In the genomic region with DNA sequence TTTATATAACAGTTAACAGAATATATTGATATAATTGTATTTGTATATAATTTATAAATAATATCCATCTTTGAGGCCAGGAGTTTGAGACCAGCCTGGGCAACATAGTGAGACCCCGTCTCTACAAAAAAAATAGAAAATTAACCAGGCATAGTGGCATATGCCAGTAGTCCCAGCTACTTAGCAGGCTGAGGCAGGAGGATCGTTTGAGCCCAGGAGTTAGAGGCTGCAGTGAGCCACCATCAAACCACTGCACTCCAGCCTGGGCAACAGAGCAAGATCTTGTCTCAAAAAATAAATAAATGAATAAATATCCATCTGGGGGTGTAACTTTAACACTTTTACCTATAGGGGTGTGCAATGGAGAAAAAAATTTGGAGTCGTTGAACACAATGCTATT, we compare ENCODE assay signal across 21 cellular contexts. TPM values are rescaled to one million over a fixed set of nuclear protein-coding genes. Genes with fewer than 3 reads are reported as not detected.
A peak's percentile ranks its signal among the peaks of the same experiment; 100 is the strongest.
DNase-seq lines count a peak whose midpoint lies in the region; ATAC-seq, FAIRE-seq and TF ChIP-seq lines count a peak whose summit lies in the region.
"Had no signal": no experiment of that assay in that cellular context is flagged by ENCODE, and none has a peak within 500 bp of the region (broad histone marks: within the 10 kb centered on the region; RNA-seq: fewer than 3 reads in every experiment).

No MANE protein-coding gene starts in this region.

- H3K9me3 Mint-ChIP-seq in WTC11, result no peaks in the 10 kb centered on the region
- H3K9me3 Mint-ChIP-seq in immature natural killer cell, result no peaks in the 10 kb centered on the region
- H3K9me3 Mint-ChIP-seq in type B pancreatic cell, result no peaks in the 10 kb centered on the region

- H3K4me3 ChIP-seq in HepG2 (replicated peaks in 1 of 3; ENCODE audit: insufficient read depth in 1 of 3, low read depth in 2 of 3, low read length in 3 of 3) (no peak overlapping the region), right lobe of liver (no peak overlapping the region)
- H3K4me3 ChIP-seq: prostate gland had no signal

- no peaks in the 10 kb centered on the region for H3K79me2 ChIP-seq in HepG2 (ENCODE audit: insufficient read depth, low read length)

- ATAC-seq in HepG2, result no peak
- ATAC-seq in right lobe of liver, result no peak
- no peak for ATAC-seq in WTC11
- ATAC-seq in HG02840 (IDR thresholded peaks at IDR 0.05; ENCODE audit: low FRiP score, unreplicated experiment), result no peak
- ATAC-seq in HG03175 (IDR thresholded peaks at IDR 0.05; ENCODE audit: unreplicated experiment), result no peak

- intact Hi-C loops in HepG2 (cut with micrococcal nuclease; ENCODE audit: unreplicated experiment) (no loop called here), right lobe of liver (cut with DNase I) (no loop called here)

- no peak for TF ChIP-seq POLR2A in HepG2 (IDR thresholded peaks at IDR 0.05; ENCODE audit: insufficient read depth in 1 of 2, low read depth in 2 of 2, low read length in 2 of 2)
- no peak for TF ChIP-seq POLR2A in right lobe of liver (IDR thresholded peaks at IDR 0.05)

- H3K27me3 Mint-ChIP-seq in WTC11 (ENCODE audit: low read depth) (peaks cover 23% of the 10 kb centered on the region), immature natural killer cell (ENCODE audit: low read depth in 3 of 3) (peaks cover 0 to 2% (median 2%) of the 10 kb centered on the region in 3 donors), type B pancreatic cell (peaks cover 24% of the 10 kb centered on the region)

- H3K27me3 ChIP-seq in HepG2 (ENCODE audit: control insufficient read depth in 1 of 2, insufficient read depth in 2 of 2, low read length in 2 of 2), result no peaks in the 10 kb centered on the region
- no peaks in the 10 kb centered on the region for H3K27me3 ChIP-seq in right lobe of liver
- H3K27me3 ChIP-seq: suprapubic skin had no signal

- H3K4me2 ChIP-seq in HepG2 (ENCODE audit: low read depth, low read length), result no peak overlapping the region

- in situ Hi-C loops in HepG2 (cut with HindIII; ENCODE audit: extremely low pct_ligation_motif_present, low pct_unique_long_range_greater_than_20kb), result no loop called here

- H2AFZ ChIP-seq in HepG2 (ENCODE audit: low read length), result no peak overlapping the region

- FAIRE-seq in HepG2 (lab: Jason Lieb, UNC), result no peak
- FAIRE-seq: HTR-8/SVneo had no signal

- peaks cover 8% of the 10 kb centered on the region; the same call in 1 of the 2 replicates for H3K4me1 Mint-ChIP-seq in WTC11
- H3K4me1 Mint-ChIP-seq in immature natural killer cell, result peaks cover 9 to 13% of the 10 kb centered on the region in 2 donors
- H3K4me1 Mint-ChIP-seq in type B pancreatic cell (ENCODE audit: unreplicated experiment), result no peaks in the 10 kb centered on the region

- H3K36me3 ChIP-seq in HepG2 (replicated peaks in 1 of 2; ENCODE audit: control insufficient read depth in 1 of 2, insufficient read depth in 2 of 2, low read length in 2 of 2) (0 out of 5 replicates have a peak, but pooled peaks cover 0 to 4% of the 10 kb centered on the region in 2 experiments), right lobe of liver (peaks cover 0 to 7% (median 3%) of the 10 kb centered on the region in 4 donors)
- H3K36me3 ChIP-seq: prostate gland had no signal

- H3K4me1 ChIP-seq in HepG2 (ENCODE audit: insufficient read depth, low read length) (peaks cover 25% of the 10 kb centered on the region), right lobe of liver (peaks cover 0 to 10% (median 0%) of the 10 kb centered on the region in 4 donors)
- H3K4me1 ChIP-seq: prostate gland had no signal

- H3K9me3 ChIP-seq in HepG2 (ENCODE audit: low read length) (no peaks in the 10 kb centered on the region), right lobe of liver (no peaks in the 10 kb centered on the region)
- H3K9me3 ChIP-seq: prostate gland, suprapubic skin had no signal

- 24% methylated on average over 3 of the region's 3 CpGs for WGBS in HepG2 (ENCODE audit: low lambda C conversion rate)
- 100% methylated on average over 2 of the region's 3 CpGs for WGBS in right lobe of liver (ENCODE audit: insufficient coverage, low coverage, low lambda C conversion rate, missing lambda C conversion rate)

- no peak for TF ChIP-seq RAD21 in HepG2 (CRISPR knock-in tag; IDR thresholded peaks at IDR 0.05)

- H3K27ac ChIP-seq in HepG2 (ENCODE audit: extremely low read length, insufficient read depth, low read length) (no peak overlapping the region), right lobe of liver (no peak overlapping the region)
- H3K27ac ChIP-seq: prostate gland, suprapubic skin had no signal

- POLR2A ChIA-PET in HepG2 (lab: Yijun Ruan, JAX), result no interaction called here
- POLR2A ChIA-PET in WTC11 (lab: Charles Lee), result no interaction called here

- H3K4me3 Mint-ChIP-seq in WTC11 (peak overlapping the region; percentile 85), immature natural killer cell (peak overlapping the region; percentile 83 to 91 (median 88)), type B pancreatic cell (peak overlapping the region; percentile 63)

- H3K27ac Mint-ChIP-seq in WTC11 (no peak overlapping the region), immature natural killer cell (peak overlapping the region; percentile 79 to 89 (median 88)), type B pancreatic cell (no peak overlapping the region)

- no peak overlapping the region for H3K9ac ChIP-seq in HepG2 (ENCODE audit: insufficient read depth, low read depth, low read length)

- no TSS peak for BruUV-seq in HepG2 (replicated peaks; lab: Mats Ljungman, UMichigan)

- TF ChIP-seq CTCF in HepG2 (CRISPR knock-in tag; IDR thresholded peaks at IDR 0.05) (no peak), right lobe of liver (IDR thresholded peaks at IDR 0.05) (no peak), WTC11 (IDR thresholded peaks at IDR 0.05) (no peak), type B pancreatic cell (conservative IDR thresholded peaks at IDR 0.05) (no peak)

- peaks cover 1% of the 10 kb centered on the region for H3K36me3 Mint-ChIP-seq in WTC11
- H3K36me3 Mint-ChIP-seq in immature natural killer cell, result peaks cover 0 to 5% (median 0%) of the 10 kb centered on the region in 3 donors
- no peaks in the 10 kb centered on the region for H3K36me3 Mint-ChIP-seq in type B pancreatic cell

- H4K20me1 ChIP-seq in HepG2 (ENCODE audit: insufficient read depth, low read length), result no peaks in the 10 kb centered on the region

- CTCF ChIA-PET in HepG2 (lab: Yijun Ruan, JAX; ENCODE audit: low intra/inter-chr PET ratio, low total read pairs), result no interaction called here
- CTCF ChIA-PET in WTC11 (lab: Charles Lee), result interaction anchor here (0.8 to 1.3 kb wide), 3 partner anchors 57 to 174 kb away, joined by 3 to 4 read pairs (median 3); no protein-coding TSS in a partner anchor

- TF ChIP-seq EP300 in HepG2 (IDR thresholded peaks at IDR 0.05; ENCODE audit: low read depth in 2 of 2, low read length in 2 of 2), result no peak
- no peak for TF ChIP-seq EP300 in HepG2 (CRISPR knock-in tag; IDR thresholded peaks at IDR 0.05; ENCODE audit: borderline replicate concordance)

- DNase-seq in HepG2 (ENCODE audit: low spot score), result no peak
- DNase-seq in right lobe of liver, result no peak
- DNase-seq in WTC11 (ENCODE audit: low spot score), result no peak
- DNase-seq in immature natural killer cell, result no peak
- DNase-seq in type B pancreatic cell (ENCODE audit: extremely low spot score, unreplicated experiment), result no peak
- no peak for DNase-seq in NCI-H82 (lab: John Stamatoyannopoulos, UW)
- DNase-seq: activated CD4-positive, alpha-beta T cell treated with anti-CD3 and anti-CD28 coated beads for 4 hours; anterior cingulate cortex; Calu3; cerebellar nuclear complex; effector memory CD4-positive, alpha-beta T cell; NCI-H1417 treated with DMSO at 0.1 percent for 48 hours; NCI-H2171 treated with DMSO at 0.1 percent for 48 hours; OCI-M1; stimulated activated CD4-positive, alpha-beta T cell treated with anti-CD3 and anti-CD28 coated beads, Interleukin-4, amount 100 ng/mL, for 1 hour; T-helper 9 cell had no signal

RNA-seq across cellular contexts. Expression of gene SHFL, which starts 1.3 kb away (rescaled TPM):
- total RNA-seq in HepG2 (2016; rRNA removed; fragmentation: Illumina TruSeq; extraction: Trizol), result 8.9 and 12.3 TPM in 2 replicates
- total RNA-seq in HepG2 (2016; cell fraction: cytosol; rRNA removed; fragmentation: Illumina TruSeq; extraction: Trizol; ENCODE audit: low read depth), result 7.9 and 8.8 TPM in 2 replicates
- 9.0 and 12.8 TPM in 2 replicates for total RNA-seq in HepG2 (2016; cell fraction: insoluble cytoplasmic fraction; rRNA removed; fragmentation: Illumina TruSeq; extraction: Trizol)
- total RNA-seq in HepG2 (2016; cell fraction: membrane; rRNA removed; fragmentation: Illumina TruSeq; extraction: Trizol), result 14.0 and 14.3 TPM in 2 replicates
- total RNA-seq in HepG2 (2016; cell fraction: nucleus; rRNA removed; fragmentation: Illumina TruSeq; extraction: Trizol), result 8.6 and 11.4 TPM in 2 replicates
- 36.4 and 47.5 TPM in 2 replicates for polyA plus RNA-seq in HepG2 (2011; rRNA removed)
- polyA plus RNA-seq in HepG2 (2011; cell fraction: cytosol; rRNA removed), result 25.4 and 30.5 TPM in 2 replicates
- polyA plus RNA-seq in HepG2 (2011; cell fraction: nucleus; rRNA removed), result 157 and 161 TPM in 2 replicates
- polyA plus RNA-seq in HepG2 (2012), result 11.5 and 18.6 TPM in 2 replicates
- 9.0 and 10.1 TPM in 2 replicates for polyA plus RNA-seq in HepG2 (2016; cell fraction: cytosol; fragmentation: Illumina TruSeq; extraction: Trizol; ENCODE audit: low read depth)
- 12.6 and 14.6 TPM in 2 replicates for polyA plus RNA-seq in HepG2 (2016; cell fraction: insoluble cytoplasmic fraction; fragmentation: Illumina TruSeq; extraction: Trizol; ENCODE audit: low read depth)
- 13.7 and 14.9 TPM in 2 replicates for polyA plus RNA-seq in HepG2 (2016; cell fraction: membrane; fragmentation: Illumina TruSeq; extraction: Trizol; ENCODE audit: low read depth)
- 35.0 and 36.4 TPM in 2 replicates for polyA plus RNA-seq in HepG2 (2016; cell fraction: nucleus; fragmentation: Illumina TruSeq; extraction: Trizol; ENCODE audit: insufficient read depth, low read depth)
- 19.0 and 19.3 TPM in 2 replicates for polyA minus RNA-seq in HepG2 (2011; rRNA and poly(A)+ RNA removed; ENCODE audit: low replicate concordance)
- 13.9 and 15.2 TPM in 2 replicates for polyA minus RNA-seq in HepG2 (2011; cell fraction: cytosol; rRNA and poly(A)+ RNA removed)
- 18.2 and 21.1 TPM in 2 replicates for polyA minus RNA-seq in HepG2 (2011; cell fraction: nucleus; rRNA and poly(A)+ RNA removed)
- total RNA-seq in right lobe of liver, result 100 to 1,000 TPM in 1 of 6 experiments, 10 to 100 TPM in 5; 68.5 to 119 (median 88.9) TPM
- total RNA-seq in WTC11 (2021), result 22.5 to 28.4 TPM (median 23.0 TPM) in 3 replicates
- polyA plus RNA-seq in immature natural killer cell, result 10 to 100 TPM; 39.4 to 78.4 (median 44.2) TPM
- total RNA-seq in type B pancreatic cell (ENCODE audit: low replicate concordance), result 16.8 and 18.9 TPM in 2 replicates

RNA-seq across cellular contexts. Expression of gene ANGPTL6, which starts 17.7 kb away (rescaled TPM):
- total RNA-seq in HepG2 (2016; rRNA removed; fragmentation: Illumina TruSeq; extraction: Trizol), result 0.15 TPM in 1 of 2 replicates, not detected in the other
- total RNA-seq in HepG2 (2016; cell fraction: cytosol; rRNA removed; fragmentation: Illumina TruSeq; extraction: Trizol; ENCODE audit: low read depth), result not detected in 2 replicates
- 0.24 TPM in 1 of 2 replicates, not detected in the other for total RNA-seq in HepG2 (2016; cell fraction: insoluble cytoplasmic fraction; rRNA removed; fragmentation: Illumina TruSeq; extraction: Trizol)
- 0.14 TPM in 1 of 2 replicates, not detected in the other for total RNA-seq in HepG2 (2016; cell fraction: membrane; rRNA removed; fragmentation: Illumina TruSeq; extraction: Trizol)
- total RNA-seq in HepG2 (2016; cell fraction: nucleus; rRNA removed; fragmentation: Illumina TruSeq; extraction: Trizol), result 0.31 TPM in 1 of 2 replicates, not detected in the other
- 1.4 and 2.2 TPM in 2 replicates for polyA plus RNA-seq in HepG2 (2011; rRNA removed)
- polyA plus RNA-seq in HepG2 (2011; cell fraction: cytosol; rRNA removed), result 1.8 and 2.1 TPM in 2 replicates
- 4.3 and 5.8 TPM in 2 replicates for polyA plus RNA-seq in HepG2 (2011; cell fraction: nucleus; rRNA removed)
- 0.85 and 1.0 TPM in 2 replicates for polyA plus RNA-seq in HepG2 (2012)
- 0.18 and 0.20 TPM in 2 replicates for polyA plus RNA-seq in HepG2 (2016; cell fraction: cytosol; fragmentation: Illumina TruSeq; extraction: Trizol; ENCODE audit: low read depth)
- polyA plus RNA-seq in HepG2 (2016; cell fraction: insoluble cytoplasmic fraction; fragmentation: Illumina TruSeq; extraction: Trizol; ENCODE audit: low read depth), result 0.16 TPM in 1 of 2 replicates, not detected in the other
- polyA plus RNA-seq in HepG2 (2016; cell fraction: membrane; fragmentation: Illumina TruSeq; extraction: Trizol; ENCODE audit: low read depth), result 0.09 TPM in 1 of 2 replicates, not detected in the other
- polyA plus RNA-seq in HepG2 (2016; cell fraction: nucleus; fragmentation: Illumina TruSeq; extraction: Trizol; ENCODE audit: insufficient read depth, low read depth), result 0.70 TPM in 1 of 2 replicates, not detected in the other
- 0.30 and 0.96 TPM in 2 replicates for polyA minus RNA-seq in HepG2 (2011; rRNA and poly(A)+ RNA removed; ENCODE audit: low replicate concordance)
- 0.53 and 0.89 TPM in 2 replicates for polyA minus RNA-seq in HepG2 (2011; cell fraction: cytosol; rRNA and poly(A)+ RNA removed)
- polyA minus RNA-seq in HepG2 (2011; cell fraction: nucleus; rRNA and poly(A)+ RNA removed), result 0.25 and 0.52 TPM in 2 replicates
- total RNA-seq in right lobe of liver, result 10 to 100 TPM; 12.6 to 18.6 (median 15.0) TPM
- 0.21 to 0.30 TPM (median 0.28 TPM) in 3 replicates for total RNA-seq in WTC11 (2021)
- 1 to 10 TPM in 2 of 3 donors, under 1 TPM in 1; 0.53 to 1.9 (median 1.2) TPM for polyA plus RNA-seq in immature natural killer cell
- 0.27 TPM in 1 of 2 replicates, not detected in the other for total RNA-seq in type B pancreatic cell (ENCODE audit: low replicate concordance)

RNA-seq across cellular contexts. Expression of gene PPAN, which starts 21.4 kb away (rescaled TPM):
- total RNA-seq in HepG2 (2016; rRNA removed; fragmentation: Illumina TruSeq; extraction: Trizol) (23.9 and 36.2 TPM in 2 replicates), right lobe of liver (10 to 100 TPM; 11.2 to 19.9 (median 18.4) TPM), WTC11 (2021) (74.1 to 83.7 TPM (median 80.8 TPM) in 3 replicates), type B pancreatic cell (ENCODE audit: low replicate concordance) (59.2 and 62.4 TPM in 2 replicates)
- total RNA-seq in HepG2 (2016; cell fraction: cytosol; rRNA removed; fragmentation: Illumina TruSeq; extraction: Trizol; ENCODE audit: low read depth), result 17.2 and 20.8 TPM in 2 replicates
- 22.0 and 41.0 TPM in 2 replicates for total RNA-seq in HepG2 (2016; cell fraction: insoluble cytoplasmic fraction; rRNA removed; fragmentation: Illumina TruSeq; extraction: Trizol)
- total RNA-seq in HepG2 (2016; cell fraction: membrane; rRNA removed; fragmentation: Illumina TruSeq; extraction: Trizol), result 19.3 and 20.0 TPM in 2 replicates
- 29.5 and 36.7 TPM in 2 replicates for total RNA-seq in HepG2 (2016; cell fraction: nucleus; rRNA removed; fragmentation: Illumina TruSeq; extraction: Trizol)
- polyA plus RNA-seq in HepG2 (2011; rRNA removed) (41.9 and 53.5 TPM in 2 replicates), immature natural killer cell (10 to 100 TPM; 12.1 to 44.8 (median 18.4) TPM)
- 25.0 and 35.7 TPM in 2 replicates for polyA plus RNA-seq in HepG2 (2011; cell fraction: cytosol; rRNA removed)
- polyA plus RNA-seq in HepG2 (2011; cell fraction: nucleus; rRNA removed), result 105 and 138 TPM in 2 replicates
- polyA plus RNA-seq in HepG2 (2012), result 23.5 and 24.7 TPM in 2 replicates
- polyA plus RNA-seq in HepG2 (2016; cell fraction: cytosol; fragmentation: Illumina TruSeq; extraction: Trizol; ENCODE audit: low read depth), result 7.2 and 9.4 TPM in 2 replicates
- 27.4 and 29.3 TPM in 2 replicates for polyA plus RNA-seq in HepG2 (2016; cell fraction: insoluble cytoplasmic fraction; fragmentation: Illumina TruSeq; extraction: Trizol; ENCODE audit: low read depth)
- 9.2 and 10.0 TPM in 2 replicates for polyA plus RNA-seq in HepG2 (2016; cell fraction: membrane; fragmentation: Illumina TruSeq; extraction: Trizol; ENCODE audit: low read depth)
- 78.4 and 87.0 TPM in 2 replicates for polyA plus RNA-seq in HepG2 (2016; cell fraction: nucleus; fragmentation: Illumina TruSeq; extraction: Trizol; ENCODE audit: insufficient read depth, low read depth)
- 133 and 258 TPM in 2 replicates for polyA minus RNA-seq in HepG2 (2011; rRNA and poly(A)+ RNA removed; ENCODE audit: low replicate concordance)
- 18.6 and 19.3 TPM in 2 replicates for polyA minus RNA-seq in HepG2 (2011; cell fraction: cytosol; rRNA and poly(A)+ RNA removed)
- 54.0 and 63.7 TPM in 2 replicates for polyA minus RNA-seq in HepG2 (2011; cell fraction: nucleus; rRNA and poly(A)+ RNA removed)

RNA-seq across cellular contexts. Expression of gene P2RY11, which starts 26.7 kb away (rescaled TPM):
- 1.5 and 4.0 TPM in 2 replicates for total RNA-seq in HepG2 (2016; rRNA removed; fragmentation: Illumina TruSeq; extraction: Trizol)
- 0.44 and 0.51 TPM in 2 replicates for total RNA-seq in HepG2 (2016; cell fraction: cytosol; rRNA removed; fragmentation: Illumina TruSeq; extraction: Trizol; ENCODE audit: low read depth)
- 1.2 and 3.7 TPM in 2 replicates for total RNA-seq in HepG2 (2016; cell fraction: insoluble cytoplasmic fraction; rRNA removed; fragmentation: Illumina TruSeq; extraction: Trizol)
- total RNA-seq in HepG2 (2016; cell fraction: membrane; rRNA removed; fragmentation: Illumina TruSeq; extraction: Trizol), result 1.00 and 1.3 TPM in 2 replicates
- total RNA-seq in HepG2 (2016; cell fraction: nucleus; rRNA removed; fragmentation: Illumina TruSeq; extraction: Trizol), result 3.5 and 5.0 TPM in 2 replicates
- polyA plus RNA-seq in HepG2 (2011; rRNA removed), result 7.8 and 13.2 TPM in 2 replicates
- polyA plus RNA-seq in HepG2 (2011; cell fraction: cytosol; rRNA removed), result 3.7 and 6.4 TPM in 2 replicates
- 54.8 and 89.7 TPM in 2 replicates for polyA plus RNA-seq in HepG2 (2011; cell fraction: nucleus; rRNA removed)
- 9.0 and 12.8 TPM in 2 replicates for polyA plus RNA-seq in HepG2 (2012)
- polyA plus RNA-seq in HepG2 (2016; cell fraction: cytosol; fragmentation: Illumina TruSeq; extraction: Trizol; ENCODE audit: low read depth), result 0.51 and 0.64 TPM in 2 replicates
- polyA plus RNA-seq in HepG2 (2016; cell fraction: insoluble cytoplasmic fraction; fragmentation: Illumina TruSeq; extraction: Trizol; ENCODE audit: low read depth), result 2.7 and 3.1 TPM in 2 replicates
- polyA plus RNA-seq in HepG2 (2016; cell fraction: membrane; fragmentation: Illumina TruSeq; extraction: Trizol; ENCODE audit: low read depth), result 0.66 and 0.74 TPM in 2 replicates
- polyA plus RNA-seq in HepG2 (2016; cell fraction: nucleus; fragmentation: Illumina TruSeq; extraction: Trizol; ENCODE audit: insufficient read depth, low read depth), result 26.8 and 36.2 TPM in 2 replicates
- 18.1 and 21.5 TPM in 2 replicates for polyA minus RNA-seq in HepG2 (2011; rRNA and poly(A)+ RNA removed; ENCODE audit: low replicate concordance)
- 5.4 and 5.5 TPM in 2 replicates for polyA minus RNA-seq in HepG2 (2011; cell fraction: cytosol; rRNA and poly(A)+ RNA removed)
- polyA minus RNA-seq in HepG2 (2011; cell fraction: nucleus; rRNA and poly(A)+ RNA removed), result 8.0 and 12.6 TPM in 2 replicates
- 1 to 10 TPM; 2.9 to 6.8 (median 5.0) TPM for total RNA-seq in right lobe of liver
- total RNA-seq in WTC11 (2021), result 21.0 to 21.5 TPM (median 21.2 TPM) in 3 replicates
- polyA plus RNA-seq in immature natural killer cell, result 10 to 100 TPM in 1 of 3 donors, 1 to 10 TPM in 2; 2.6 to 26.7 (median 6.9) TPM
- total RNA-seq in type B pancreatic cell (ENCODE audit: low replicate concordance), result 22.7 and 26.0 TPM in 2 replicates

RNA-seq across cellular contexts. Expression of gene EIF3G, which starts 34.9 kb away (rescaled TPM):
- 173 and 206 TPM in 2 replicates for total RNA-seq in HepG2 (2016; rRNA removed; fragmentation: Illumina TruSeq; extraction: Trizol)
- 168 and 195 TPM in 2 replicates for total RNA-seq in HepG2 (2016; cell fraction: cytosol; rRNA removed; fragmentation: Illumina TruSeq; extraction: Trizol; ENCODE audit: low read depth)
- 150 and 220 TPM in 2 replicates for total RNA-seq in HepG2 (2016; cell fraction: insoluble cytoplasmic fraction; rRNA removed; fragmentation: Illumina TruSeq; extraction: Trizol)
- 162 and 175 TPM in 2 replicates for total RNA-seq in HepG2 (2016; cell fraction: membrane; rRNA removed; fragmentation: Illumina TruSeq; extraction: Trizol)
- 111 and 116 TPM in 2 replicates for total RNA-seq in HepG2 (2016; cell fraction: nucleus; rRNA removed; fragmentation: Illumina TruSeq; extraction: Trizol)
- polyA plus RNA-seq in HepG2 (2011; rRNA removed), result 135 and 141 TPM in 2 replicates
- polyA plus RNA-seq in HepG2 (2011; cell fraction: cytosol; rRNA removed), result 116 and 159 TPM in 2 replicates
- polyA plus RNA-seq in HepG2 (2011; cell fraction: nucleus; rRNA removed), result 984 and 1,211 TPM in 2 replicates
- 126 and 143 TPM in 2 replicates for polyA plus RNA-seq in HepG2 (2012)
- polyA plus RNA-seq in HepG2 (2016; cell fraction: cytosol; fragmentation: Illumina TruSeq; extraction: Trizol; ENCODE audit: low read depth), result 131 and 139 TPM in 2 replicates
- polyA plus RNA-seq in HepG2 (2016; cell fraction: insoluble cytoplasmic fraction; fragmentation: Illumina TruSeq; extraction: Trizol; ENCODE audit: low read depth), result 150 and 174 TPM in 2 replicates
- polyA plus RNA-seq in HepG2 (2016; cell fraction: membrane; fragmentation: Illumina TruSeq; extraction: Trizol; ENCODE audit: low read depth), result 143 and 147 TPM in 2 replicates
- 284 and 296 TPM in 2 replicates for polyA plus RNA-seq in HepG2 (2016; cell fraction: nucleus; fragmentation: Illumina TruSeq; extraction: Trizol; ENCODE audit: insufficient read depth, low read depth)
- 86.0 and 105 TPM in 2 replicates for polyA minus RNA-seq in HepG2 (2011; rRNA and poly(A)+ RNA removed; ENCODE audit: low replicate concordance)
- 35.8 and 39.9 TPM in 2 replicates for polyA minus RNA-seq in HepG2 (2011; cell fraction: cytosol; rRNA and poly(A)+ RNA removed)
- 64.5 and 67.1 TPM in 2 replicates for polyA minus RNA-seq in HepG2 (2011; cell fraction: nucleus; rRNA and poly(A)+ RNA removed)
- 100 to 1,000 TPM in 2 of 6 experiments, 10 to 100 TPM in 4; 68.5 to 142 (median 81.4) TPM for total RNA-seq in right lobe of liver
- 318 to 333 TPM (median 323 TPM) in 3 replicates for total RNA-seq in WTC11 (2021)
- 100 to 1,000 TPM; 334 to 509 (median 485) TPM for polyA plus RNA-seq in immature natural killer cell
- 179 and 215 TPM in 2 replicates for total RNA-seq in type B pancreatic cell (ENCODE audit: low replicate concordance)

Comparison
In these comparisons a context has a peak if more than half of its experiments do, and no peak if none do; other contexts are left out.
1. RNA of gene ANGPTL6, which starts 17.7 kb away (total RNA-seq): 12.6 to 18.6 TPM in right lobe of liver; 0.21 to 0.30 TPM in WTC11, 0.27 TPM in type B pancreatic cell and 0.14 to 0.31 TPM in HepG2; every median in the first group is over 10 times any median in the second.
2. H3K27ac Mint-ChIP-seq: peak in immature natural killer cell (6 of 6); none in WTC11 (single experiment) and type B pancreatic cell (single experiment).
3. Of the 50 proteins assayed by ChIP-seq in both HepG2 and WTC11: peak only in HepG2: none; only in WTC11: none; in both: ZNF121; in neither: 49.
4. Peak in every context shown above with its lines, with median percentiles within 50 percentile points of each other: H3K4me3 Mint-ChIP-seq.